18 cellular contexts compared by ENCODE assay signal in genomic region chr13:21385710-21386109, GRCh38.
DNase-seq lines count a peak whose midpoint lies in the region; ATAC-seq, FAIRE-seq and TF ChIP-seq lines count a peak whose summit lies in the region.
"Had no signal": no experiment of that assay in that cellular context is flagged by ENCODE, and none has a peak within 500 bp of the region (broad histone marks: within the 10 kb centered on the region; RNA-seq: fewer than 3 reads in every experiment).

No MANE protein-coding gene starts in this region.

- POLR2A ChIA-PET in HEK293 (lab: Yijun Ruan, JAX) (no interaction called here), K562 (lab: Yijun Ruan, JAX) (interaction anchor here (0.9 kb wide), 1 partner anchor 12 kb away, joined by 3 read pairs; no protein-coding TSS in a partner anchor)

- no peak overlapping the region for H3K9ac ChIP-seq in K562 (ENCODE audit: insufficient read depth in 1 of 2, low read depth in 2 of 2, low read length in 2 of 2)

- DNase-seq in activated naive CD4-positive, alpha-beta T cell treated with anti-CD3 and anti-CD28 coated beads, Interleukin-2, amount 10 ng/mL, durations not matched to agents 7 days and 5 days = no peak
- DNase-seq in K562 (ENCODE audit: extremely low read depth in 1 of 4, low spot score in 3 of 4) = no peak
- no peak for DNase-seq in stimulated activated effector memory CD8-positive, alpha-beta T cell treated with anti-CD3 and anti-CD28 coated beads, Interleukin-12 subunit alpha, Interleukin-12 subunit beta, amount 100 ng/mL, for 72 hours (ENCODE audit: low spot score in 2 of 2)
- no peak for DNase-seq in activated T-cell treated with anti-CD3 and anti-CD28 coated beads, Interleukin-2, amount 50 U/mL, for 48 hours
- no peak for DNase-seq in left lung
- DNase-seq: AML-193; CD4-positive, alpha-beta T cell; DMS153; DMS79; GF-D8; GOT3; H7 had no signal

- no peaks in the 10 kb centered on the region for H3K9me1 ChIP-seq in K562 (ENCODE audit: control insufficient read depth, insufficient read depth, low read length)

- CTCF ChIA-PET in activated naive CD4-positive, alpha-beta T cell treated with anti-CD3 and anti-CD28 coated beads, Interleukin-2, amount 10 ng/mL, durations not matched to agents 7 days and 5 days (lab: Charles Lee) = interaction anchor here (0.7 kb wide), 1 partner anchor 14 kb away, joined by 3 read pairs; no protein-coding TSS in a partner anchor
- CTCF ChIA-PET in HEK293 (lab: Yijun Ruan, JAX) (interaction anchor here (0.8 kb wide), 1 partner anchor 64 kb away, joined by 3 read pairs; no protein-coding TSS in a partner anchor), K562 (lab: Yijun Ruan, JAX; ENCODE audit: low intra/inter-chr PET ratio) (no interaction called here)

- no TSS peak for BruUV-seq in K562 (replicated peaks; lab: Mats Ljungman, UMichigan)

- no peak for TF ChIP-seq POLR2A in K562 (conservative IDR thresholded peaks at IDR 0.05)

- intact Hi-C loops in K562 (cut with micrococcal nuclease) (no loop called here), left lung (cut with DNase I) (no loop called here)

- H3K36me3 Mint-ChIP-seq in activated naive CD4-positive, alpha-beta T cell treated with anti-CD3 and anti-CD28 coated beads, Interleukin-2, amount 50 U/mL, for 24 hours = peaks cover 27% of the 10 kb centered on the region
- H3K36me3 Mint-ChIP-seq in activated naive CD4-positive, alpha-beta T cell treated with anti-CD3 and anti-CD28 coated beads, Interleukin-2, amount 10 ng/mL, durations not matched to agents 7 days and 5 days = peaks cover 69% of the 10 kb centered on the region
- peaks cover 94% of the 10 kb centered on the region for H3K36me3 Mint-ChIP-seq in stimulated activated effector memory CD8-positive, alpha-beta T cell treated with anti-CD3 and anti-CD28 coated beads, Interleukin-12 subunit alpha, Interleukin-12 subunit beta, amount 100 ng/mL, for 72 hours

- peak overlapping the region; percentile 75 for H3K27ac Mint-ChIP-seq in activated naive CD4-positive, alpha-beta T cell treated with anti-CD3 and anti-CD28 coated beads, Interleukin-2, amount 50 U/mL, for 24 hours
- H3K27ac Mint-ChIP-seq in activated naive CD4-positive, alpha-beta T cell treated with anti-CD3 and anti-CD28 coated beads, Interleukin-2, amount 10 ng/mL, durations not matched to agents 7 days and 5 days = no peak overlapping the region
- peak overlapping the region; percentile 2 for H3K27ac Mint-ChIP-seq in stimulated activated effector memory CD8-positive, alpha-beta T cell treated with anti-CD3 and anti-CD28 coated beads, Interleukin-12 subunit alpha, Interleukin-12 subunit beta, amount 100 ng/mL, for 72 hours
- H3K27ac Mint-ChIP-seq: CD4-positive, alpha-beta T cell had no signal

- no peak for TF ChIP-seq RAD21 in K562 (CRISPR knock-in tag; conservative IDR thresholded peaks at IDR 0.05 in 1 of 2, IDR thresholded peaks at IDR 0.05 in 1 of 2)

- H3K9me3 Mint-ChIP-seq in activated naive CD4-positive, alpha-beta T cell treated with anti-CD3 and anti-CD28 coated beads, Interleukin-2, amount 50 U/mL, for 24 hours = no peaks in the 10 kb centered on the region
- H3K9me3 Mint-ChIP-seq in activated naive CD4-positive, alpha-beta T cell treated with anti-CD3 and anti-CD28 coated beads, Interleukin-2, amount 10 ng/mL, durations not matched to agents 7 days and 5 days = peaks cover 8% of the 10 kb centered on the region
- H3K9me3 Mint-ChIP-seq in stimulated activated effector memory CD8-positive, alpha-beta T cell treated with anti-CD3 and anti-CD28 coated beads, Interleukin-12 subunit alpha, Interleukin-12 subunit beta, amount 100 ng/mL, for 72 hours = no peaks in the 10 kb centered on the region
- H3K9me3 Mint-ChIP-seq: CD4-positive, alpha-beta T cell had no signal

- TF ChIP-seq EP300 in K562 (IDR thresholded peaks at IDR 0.05; ENCODE audit: low read length) = no peak

- H3K27me3 ChIP-seq in K562 (ENCODE audit: control insufficient read depth in 2 of 2, insufficient read depth in 2 of 2, low read length in 2 of 2) = no peaks in the 10 kb centered on the region
- H3K27me3 ChIP-seq in left lung = no peaks in the 10 kb centered on the region

- in situ Hi-C loops in K562 (cut with MboI) = no loop called here

- peaks cover 16% of the 10 kb centered on the region for H3K4me1 Mint-ChIP-seq in activated naive CD4-positive, alpha-beta T cell treated with anti-CD3 and anti-CD28 coated beads, Interleukin-2, amount 50 U/mL, for 24 hours
- peaks cover 2% of the 10 kb centered on the region for H3K4me1 Mint-ChIP-seq in activated naive CD4-positive, alpha-beta T cell treated with anti-CD3 and anti-CD28 coated beads, Interleukin-2, amount 10 ng/mL, durations not matched to agents 7 days and 5 days
- peaks cover 7% of the 10 kb centered on the region for H3K4me1 Mint-ChIP-seq in stimulated activated effector memory CD8-positive, alpha-beta T cell treated with anti-CD3 and anti-CD28 coated beads, Interleukin-12 subunit alpha, Interleukin-12 subunit beta, amount 100 ng/mL, for 72 hours

- no peak overlapping the region for H2AFZ ChIP-seq in K562 (ENCODE audit: low read depth, low read length)

- no peak for TF ChIP-seq CTCF in HEK293 (tag by site-specific recombination; IDR thresholded peaks at IDR 0.05)
- TF ChIP-seq CTCF in K562 (IDR thresholded peaks at IDR 0.05 in 2 of 3, conservative IDR thresholded peaks at IDR 0.05 in 1 of 3; ENCODE audit: insufficient read depth in 2 of 3, low read depth in 1 of 3, low read length in 3 of 3) = no peak
- no peak for TF ChIP-seq CTCF in left lung (IDR thresholded peaks at IDR 0.05)

- no peak for FAIRE-seq in K562 (lab: Jason Lieb, UNC)
- FAIRE-seq: A549 had no signal

- H3K9me3 ChIP-seq in HEK293 (ENCODE audit: control insufficient read depth, insufficient read depth, low read depth, low read length) = no peaks in the 10 kb centered on the region
- H3K9me3 ChIP-seq in K562 (replicated peaks; ENCODE audit: control insufficient read depth, insufficient read depth, low read depth, low read length) = no peaks in the 10 kb centered on the region
- peaks cover 0 to 4% of the 10 kb centered on the region in 2 donors for H3K9me3 ChIP-seq in left lung

- no peaks in the 10 kb centered on the region for H3K27me3 Mint-ChIP-seq in activated naive CD4-positive, alpha-beta T cell treated with anti-CD3 and anti-CD28 coated beads, Interleukin-2, amount 50 U/mL, for 24 hours
- no peaks in the 10 kb centered on the region for H3K27me3 Mint-ChIP-seq in activated naive CD4-positive, alpha-beta T cell treated with anti-CD3 and anti-CD28 coated beads, Interleukin-2, amount 10 ng/mL, durations not matched to agents 7 days and 5 days
- H3K27me3 Mint-ChIP-seq: CD4-positive, alpha-beta T cell had no signal

- H3K4me2 ChIP-seq in K562 (ENCODE audit: insufficient read depth, low read length) = no peak overlapping the region
- H3K4me2 ChIP-seq: A549 had no signal

- H3K36me3 ChIP-seq in HEK293 (ENCODE audit: control insufficient read depth in 2 of 2, insufficient read depth in 1 of 2, low read length in 2 of 2) (peaks cover 13 to 71% of the 10 kb centered on the region in 2 experiments), K562 (ENCODE audit: control insufficient read depth, insufficient read depth, low read length) (peaks cover 18% of the 10 kb centered on the region; the same call in 1 of the 3 replicates), left lung (peaks cover 2 to 100% of the 10 kb centered on the region in 2 donors)

- 67% methylated on average over 2 of the region's 2 CpGs for WGBS in K562 (ENCODE audit: insufficient coverage, low coverage, missing lambda C conversion rate)

- H3K4me3 ChIP-seq in HEK293 (ENCODE audit: low read depth, low read length) = no peak overlapping the region
- no peak overlapping the region for H3K4me3 ChIP-seq in K562
- H3K4me3 ChIP-seq in left lung = no peak overlapping the region
- H3K4me3 ChIP-seq: A549 had no signal

- H3K4me1 ChIP-seq in HEK293 (ENCODE audit: control insufficient read depth, insufficient read depth, low read length) (no peaks in the 10 kb centered on the region), K562 (replicated peaks in 1 of 2; ENCODE audit: control insufficient read depth in 2 of 2, insufficient read depth in 2 of 2, low read length in 2 of 2) (no peaks in the 10 kb centered on the region), left lung (no peaks in the 10 kb centered on the region)
- H3K4me1 ChIP-seq: A549 had no signal

- H3K4me3 Mint-ChIP-seq in activated naive CD4-positive, alpha-beta T cell treated with anti-CD3 and anti-CD28 coated beads, Interleukin-2, amount 50 U/mL, for 24 hours = no peak overlapping the region
- no peak overlapping the region for H3K4me3 Mint-ChIP-seq in activated naive CD4-positive, alpha-beta T cell treated with anti-CD3 and anti-CD28 coated beads, Interleukin-2, amount 10 ng/mL, durations not matched to agents 7 days and 5 days
- H3K4me3 Mint-ChIP-seq in stimulated activated effector memory CD8-positive, alpha-beta T cell treated with anti-CD3 and anti-CD28 coated beads, Interleukin-12 subunit alpha, Interleukin-12 subunit beta, amount 100 ng/mL, for 72 hours = no peak overlapping the region
- H3K4me3 Mint-ChIP-seq: CD4-positive, alpha-beta T cell had no signal

- H3K27ac ChIP-seq in HEK293 (ENCODE audit: extremely low read depth, low read depth, low read length) (no peak overlapping the region), K562 (ENCODE audit: extremely low read depth, low read depth, low read length) (no peak overlapping the region), left lung (no peak overlapping the region)
- H3K27ac ChIP-seq: 22Rv1, A549, C4-2B had no signal

- H4K20me1 ChIP-seq in K562 (replicated peaks; ENCODE audit: control insufficient read depth, insufficient read depth, low read length) = no peaks in the 10 kb centered on the region

- ATAC-seq in K562 (no peak), left lung (no peak)
- no peak for ATAC-seq in stimulated activated effector memory CD8-positive, alpha-beta T cell treated with anti-CD3 and anti-CD28 coated beads, Interleukin-12 subunit alpha, Interleukin-12 subunit beta, amount 100 ng/mL, for 72 hours
- ATAC-seq: A549, HCT116 had no signal

- no peaks in the 10 kb centered on the region for H3K79me2 ChIP-seq in K562 (ENCODE audit: control insufficient read depth, insufficient read depth, low read length)

TF ChIP-seq in HEK293, 187 proteins besides CTCF, POLR2A, EP300 and RAD21:
- no peak for TF ChIP-seq ZSCAN16 (tag by site-specific recombination; IDR thresholded peaks at IDR 0.05)
- TF ChIP-seq GLIS1 (tag by site-specific recombination; IDR thresholded peaks at IDR 0.05) = no peak
- TF ChIP-seq SETDB1 (IDR thresholded peaks at IDR 0.05; ENCODE audit: insufficient read length, low read length) = peak; percentile 43

TF ChIP-seq in K562, 482 proteins besides CTCF, POLR2A, EP300 and RAD21:
- TF ChIP-seq ZNF175 (CRISPR knock-in tag; IDR thresholded peaks at IDR 0.05; ENCODE audit: low read depth) = no peak
- TF ChIP-seq CHD2 (IDR thresholded peaks at IDR 0.05; ENCODE audit: low read depth, low read length) = no peak
- no peak for TF ChIP-seq ZNF121 (CRISPR knock-in tag; conservative IDR thresholded peaks at IDR 0.05)
- TF ChIP-seq TRIM28 (IDR thresholded peaks at IDR 0.05) = peak; percentile 44; the same call in 1 of the 2 replicates
- TF ChIP-seq CTBP1 (IDR thresholded peaks at IDR 0.05; ENCODE audit: borderline replicate concordance) = no peak
TF ChIP-seq in K562: peak in this region for 1.
